Comparison of ENCODE assay signal across 11 cellular contexts in genomic region chr3:150094150-150094932, GRCh38.
DNase-seq lines count a peak whose midpoint lies in the region; ATAC-seq and TF ChIP-seq lines count a peak whose summit lies in the region.
"Had no signal": no experiment of that assay in that cellular context is flagged by ENCODE, and none has a peak within 500 bp of the region (broad histone marks: within the 10 kb centered on the region; RNA-seq: fewer than 3 reads in every experiment).

No MANE protein-coding gene starts in this region.

- H3K9me3 Mint-ChIP-seq in GM23338, result no peaks in the 10 kb centered on the region
- H3K9me3 Mint-ChIP-seq in activated CD4-positive, alpha-beta T cell treated with anti-CD3 and anti-CD28 coated beads, Interleukin-2, amount 10 ng/mL, durations not matched to agents 24 days and 14 days, result no peaks in the 10 kb centered on the region
- H3K9me3 Mint-ChIP-seq: naive thymus-derived CD8-positive, alpha-beta T cell had no signal

- no peak overlapping the region for H2AFZ ChIP-seq in GM23338

- H3K4me3 ChIP-seq in GM23338 (no peak overlapping the region), choroid plexus epithelial cell (ENCODE audit: low read depth, low read length) (no peak overlapping the region)

- no peak overlapping the region for H3K4me2 ChIP-seq in GM23338

- H3K27me3 ChIP-seq in GM23338 (ENCODE audit: insufficient read depth), result no peaks in the 10 kb centered on the region
- H3K27me3 ChIP-seq: BE2C had no signal

- H3F3A ChIP-seq in GM23338 (replicated peaks; ENCODE audit: low read depth), result no peaks in the 10 kb centered on the region

- H3K4me1 ChIP-seq in GM23338 (ENCODE audit: insufficient read depth), result peaks cover 16% of the 10 kb centered on the region
- H3K4me1 ChIP-seq: BE2C had no signal

- no peak for TF ChIP-seq CTCF in GM23338 (conservative IDR thresholded peaks at IDR 0.05; ENCODE audit: low read depth in 2 of 2)
- TF ChIP-seq CTCF in choroid plexus epithelial cell (conservative IDR thresholded peaks at IDR 0.05; ENCODE audit: low read depth, low read length), result no peak

- no peak overlapping the region for H3K4me3 Mint-ChIP-seq in GM23338
- H3K4me3 Mint-ChIP-seq in activated CD4-positive, alpha-beta T cell treated with anti-CD3 and anti-CD28 coated beads, Interleukin-2, amount 10 ng/mL, durations not matched to agents 24 days and 14 days, result no peak overlapping the region
- H3K4me3 Mint-ChIP-seq: naive thymus-derived CD8-positive, alpha-beta T cell had no signal

- H3K27ac ChIP-seq in GM23338 (ENCODE audit: low read depth), result no peak overlapping the region

- H3K79me2 ChIP-seq in GM23338 (replicated peaks; ENCODE audit: insufficient read depth), result no peaks in the 10 kb centered on the region

- peaks cover 7% of the 10 kb centered on the region for H3K9me2 ChIP-seq in GM23338 (ENCODE audit: insufficient read depth)

- no peak overlapping the region for H3K27ac Mint-ChIP-seq in GM23338
- no peak overlapping the region for H3K27ac Mint-ChIP-seq in activated CD4-positive, alpha-beta T cell treated with anti-CD3 and anti-CD28 coated beads, Interleukin-2, amount 10 ng/mL, durations not matched to agents 24 days and 14 days
- H3K27ac Mint-ChIP-seq: naive thymus-derived CD8-positive, alpha-beta T cell had no signal

- no peaks in the 10 kb centered on the region for H3K36me3 Mint-ChIP-seq in GM23338 (ENCODE audit: low read depth)
- no peaks in the 10 kb centered on the region for H3K36me3 Mint-ChIP-seq in activated CD4-positive, alpha-beta T cell treated with anti-CD3 and anti-CD28 coated beads, Interleukin-2, amount 10 ng/mL, durations not matched to agents 24 days and 14 days (ENCODE audit: low read depth)
- H3K36me3 Mint-ChIP-seq: naive thymus-derived CD8-positive, alpha-beta T cell had no signal

- H3K4me1 Mint-ChIP-seq in GM23338, result peaks cover 21% of the 10 kb centered on the region
- peaks cover 5% of the 10 kb centered on the region for H3K4me1 Mint-ChIP-seq in activated CD4-positive, alpha-beta T cell treated with anti-CD3 and anti-CD28 coated beads, Interleukin-2, amount 10 ng/mL, durations not matched to agents 24 days and 14 days
- H3K4me1 Mint-ChIP-seq: naive thymus-derived CD8-positive, alpha-beta T cell had no signal

- H3K27me3 Mint-ChIP-seq in GM23338 (ENCODE audit: insufficient read depth, low read depth, poor library complexity), result no peaks in the 10 kb centered on the region
- H3K27me3 Mint-ChIP-seq in activated CD4-positive, alpha-beta T cell treated with anti-CD3 and anti-CD28 coated beads, Interleukin-2, amount 10 ng/mL, durations not matched to agents 24 days and 14 days, result no peaks in the 10 kb centered on the region

- DNase-seq in A172 (ENCODE audit: low spot score) (peak; percentile 80), GM23338 (ENCODE audit: low spot score) (peak; percentile 23), NCI-H2107 treated with DMSO at 0.1 percent for 48 hours (lab: John Stamatoyannopoulos, UW; ENCODE audit: unreplicated experiment) (peak; percentile 88), choroid plexus epithelial cell (ENCODE audit: low read depth) (peak; percentile 71), ACHN (no peak)
- no peak for DNase-seq in stimulated activated CD4-positive, alpha-beta T cell treated with anti-CD3 and anti-CD28 coated beads, Interleukin-4, amount 100 ng/mL, for 4 hours
- DNase-seq in activated CD4-positive, alpha-beta T cell treated with anti-CD3 and anti-CD28 coated beads, Interleukin-2, amount 10 ng/mL, durations not matched to agents 24 days and 14 days, result no peak
- DNase-seq: BE2C; naive thymus-derived CD8-positive, alpha-beta T cell; NCI-H446 had no signal

- ATAC-seq in GM23338, result no peak
- ATAC-seq in GM18861 (IDR thresholded peaks at IDR 0.05; ENCODE audit: unreplicated experiment), result no peak
- ATAC-seq: naive thymus-derived CD8-positive, alpha-beta T cell had no signal

- intact Hi-C loops in activated CD4-positive, alpha-beta T cell treated with anti-CD3 and anti-CD28 coated beads, Interleukin-2, amount 10 ng/mL, durations not matched to agents 24 days and 14 days (cut with micrococcal nuclease), result no loop called here

- H4K20me1 ChIP-seq in GM23338 (replicated peaks; ENCODE audit: insufficient read depth), result no peaks in the 10 kb centered on the region; the same call in 1 of the 2 replicates

- in situ Hi-C loops in ACHN (cut with HindIII; ENCODE audit: low pct_ligation_motif_present, low pct_unique_long_range_greater_than_20kb, low sequenced_read_pairs), result no loop called here

- no peaks in the 10 kb centered on the region for H3K36me3 ChIP-seq in GM23338 (ENCODE audit: insufficient read depth)
- H3K36me3 ChIP-seq: BE2C had no signal

TF ChIP-seq in GM23338, 12 proteins besides CTCF, POLR2A, EP300 and RAD21 (continues in another document):
- TF ChIP-seq EZH2 (IDR thresholded peaks at IDR 0.05; ENCODE audit: low read depth, unreplicated experiment), result no peak
- no peak for TF ChIP-seq STAT1 (IDR thresholded peaks at IDR 0.05; ENCODE audit: unreplicated experiment)
- no peak for TF ChIP-seq NANOG (IDR thresholded peaks at IDR 0.05; ENCODE audit: borderline replicate concordance)
- TF ChIP-seq EZH2phosphoT487 (IDR thresholded peaks at IDR 0.05; ENCODE audit: unreplicated experiment), result no peak
- TF ChIP-seq ZNF331 (CRISPR knock-in tag; IDR thresholded peaks at IDR 0.05; ENCODE audit: low read depth), result no peak
- no peak for TF ChIP-seq ETS1 (IDR thresholded peaks at IDR 0.05)
- no peak for TF ChIP-seq POLR2AphosphoS5 (IDR thresholded peaks at IDR 0.05; ENCODE audit: low read depth)
- no peak for TF ChIP-seq ZNF114 (CRISPR knock-in tag; IDR thresholded peaks at IDR 0.05)
- no peak for TF ChIP-seq JUNB (IDR thresholded peaks at IDR 0.05; ENCODE audit: unreplicated experiment)
- no peak for TF ChIP-seq REST (IDR thresholded peaks at IDR 0.05; ENCODE audit: unreplicated experiment)

Comparison
In these comparisons a context has a peak if more than half of its experiments do, and no peak if none do; other contexts are left out.
1. DNase-seq: peak in A172 (single experiment), GM23338 (single experiment), NCI-H2107 treated with DMSO at 0.1 percent for 48 hours (single experiment) and choroid plexus epithelial cell (single experiment); none in stimulated activated CD4-positive, alpha-beta T cell treated with anti-CD3 and anti-CD28 coated beads, Interleukin-4, amount 100 ng/mL, for 4 hours (0 of 2), activated CD4-positive, alpha-beta T cell treated with anti-CD3 and anti-CD28 coated beads, Interleukin-2, amount 10 ng/mL, durations not matched to agents 24 days and 14 days (single experiment) and ACHN (single experiment).